19 cellular contexts compared by ENCODE assay signal in genomic region chr18:58576641-58577251, GRCh38. TPM values are rescaled to one million over a fixed set of nuclear protein-coding genes. Genes with fewer than 3 reads are reported as not detected.
A peak's percentile ranks its signal among the peaks of the same experiment; 100 is the strongest.
DNase-seq lines count a peak whose midpoint lies in the region; ATAC-seq and TF ChIP-seq lines count a peak whose summit lies in the region.
"Had no signal": no experiment of that assay in that cellular context is flagged by ENCODE, and none has a peak within 500 bp of the region (broad histone marks: within the 10 kb centered on the region; RNA-seq: fewer than 3 reads in every experiment).

No MANE protein-coding gene starts in this region.

- peaks cover 14% of the 10 kb centered on the region for H3K27me3 Mint-ChIP-seq in GM23338 (ENCODE audit: insufficient read depth, low read depth, poor library complexity)
- no peaks in the 10 kb centered on the region for H3K27me3 Mint-ChIP-seq in mesothelial cell of epicardium (ENCODE audit: low read depth)
- H3K27me3 Mint-ChIP-seq: activated CD4-positive, alpha-beta T cell treated with anti-CD3 and anti-CD28 coated beads for 36 hours; CD4-positive, alpha-beta memory T cell had no signal

- H3K36me3 Mint-ChIP-seq in GM23338 (ENCODE audit: low read depth) (peaks cover 10% of the 10 kb centered on the region; the same call in 2 of the 3 replicates), mesothelial cell of epicardium (no peaks in the 10 kb centered on the region)
- H3K36me3 Mint-ChIP-seq: CD4-positive, alpha-beta memory T cell had no signal

- H3K4me1 Mint-ChIP-seq in GM23338 (peaks cover 39% of the 10 kb centered on the region), mesothelial cell of epicardium (peaks cover 47% of the 10 kb centered on the region)

- no peaks in the 10 kb centered on the region for H4K20me1 ChIP-seq in GM23338 (replicated peaks; ENCODE audit: insufficient read depth)

- ATAC-seq in GM23338 (no peak), GM21515 (IDR thresholded peaks at IDR 0.05; ENCODE audit: unreplicated experiment) (no peak), GM21529 (IDR thresholded peaks at IDR 0.05; ENCODE audit: unreplicated experiment) (no peak)
- ATAC-seq: activated CD4-positive, alpha-beta T cell treated with anti-CD3 and anti-CD28 coated beads for 36 hours; lower lobe of right lung had no signal

- H3K36me3 ChIP-seq in GM23338 (ENCODE audit: insufficient read depth), result no peaks in the 10 kb centered on the region
- H3K36me3 ChIP-seq: ascending aorta, lower lobe of right lung, Peyer's patch had no signal

- H2AFZ ChIP-seq in GM23338, result 0 out of 2 replicates have a peak overlapping the region, but pooled peaks have one; percentile 7
- H2AFZ ChIP-seq: parathyroid adenoma had no signal

- peaks cover 4% of the 10 kb centered on the region; the same call in 1 of the 2 replicates for H3K4me1 ChIP-seq in GM23338 (ENCODE audit: insufficient read depth)
- H3K4me1 ChIP-seq: ascending aorta, lower lobe of right lung, parathyroid adenoma, Peyer's patch had no signal

- H3K4me3 ChIP-seq in AG09309 (ENCODE audit: control insufficient read depth, low read depth, low read length) (peak overlapping the region; percentile 53), GM23338 (no peak overlapping the region), choroid plexus epithelial cell (ENCODE audit: low read depth, low read length) (peak overlapping the region; percentile 40)
- H3K4me3 ChIP-seq: ascending aorta, lower lobe of right lung, Peyer's patch had no signal

- no peaks in the 10 kb centered on the region for H3K79me2 ChIP-seq in GM23338 (replicated peaks; ENCODE audit: insufficient read depth)
- H3K79me2 ChIP-seq: parathyroid adenoma had no signal

- H3K9me3 Mint-ChIP-seq in GM23338, result peaks cover 17% of the 10 kb centered on the region
- H3K9me3 Mint-ChIP-seq in mesothelial cell of epicardium, result peaks cover 4% of the 10 kb centered on the region
- H3K9me3 Mint-ChIP-seq: CD4-positive, alpha-beta memory T cell; T-helper 1 cell treated with Interleukin-12 subunit alpha and Interleukin-12 subunit beta and Interleukin-4 antibody, amounts not matched to agents 30 μg/mL and 1 μg/mL, for 36 hours had no signal

- H3K4me3 Mint-ChIP-seq in GM23338, result no peak overlapping the region
- no peak overlapping the region for H3K4me3 Mint-ChIP-seq in mesothelial cell of epicardium
- H3K4me3 Mint-ChIP-seq: activated CD4-positive, alpha-beta T cell treated with anti-CD3 and anti-CD28 coated beads for 36 hours; CD4-positive, alpha-beta memory T cell; T-helper 1 cell treated with Interleukin-12 subunit alpha and Interleukin-12 subunit beta and Interleukin-4 antibody, amounts not matched to agents 30 μg/mL and 1 μg/mL, for 36 hours had no signal

- no peak overlapping the region for H3K4me2 ChIP-seq in GM23338

- no peaks in the 10 kb centered on the region for H3K9me2 ChIP-seq in GM23338 (ENCODE audit: insufficient read depth)

- H3F3A ChIP-seq in GM23338 (replicated peaks; ENCODE audit: low read depth), result no peaks in the 10 kb centered on the region

- TF ChIP-seq CTCF in AG09309 (IDR thresholded peaks at IDR 0.05; ENCODE audit: control insufficient read depth, insufficient read depth, low read depth, low read length, missing control alignments) (no peak), GM23338 (conservative IDR thresholded peaks at IDR 0.05; ENCODE audit: low read depth in 2 of 2) (no peak), choroid plexus epithelial cell (conservative IDR thresholded peaks at IDR 0.05; ENCODE audit: low read depth, low read length) (no peak), mesothelial cell of epicardium (IDR thresholded peaks at IDR 0.05; ENCODE audit: unreplicated experiment) (no peak)

- no peak for DNase-seq in AG09309 (ENCODE audit: low read depth)
- no peak for DNase-seq in GM23338 (ENCODE audit: low spot score)
- DNase-seq in choroid plexus epithelial cell (ENCODE audit: low read depth), result peak; percentile 82
- no peak for DNase-seq in mesothelial cell of epicardium (ENCODE audit: low spot score in 2 of 2, unreplicated experiment in 2 of 2)
- no peak for DNase-seq in stimulated activated CD4-positive, alpha-beta T cell treated with anti-CD3 and anti-CD28 coated beads, Interleukin-2, amount 100 ng/mL, for 24 hours
- no peak for DNase-seq in COLO829 (ENCODE audit: low spot score)
- DNase-seq: activated CD4-positive, alpha-beta T cell treated with anti-CD3 and anti-CD28 coated beads for 36 hours; CD4-positive, alpha-beta memory T cell; effector memory CD4-positive, alpha-beta T cell; head of caudate nucleus; lower lobe of right lung; Peyer's patch; stimulated activated CD4-positive, alpha-beta T cell treated with anti-CD3 and anti-CD28 coated beads, Interleukin-4, amount 100 ng/mL, for 1 hour; stimulated activated naive CD4-positive, alpha-beta T cell treated with Interleukin-2 at 50 U/mL for 16 hours had no signal

- H3K27ac ChIP-seq in GM23338 (ENCODE audit: low read depth), result no peak overlapping the region
- H3K27ac ChIP-seq: ascending aorta, lower lobe of right lung, parathyroid adenoma, Peyer's patch had no signal

- H3K27ac Mint-ChIP-seq in GM23338, result 0 out of 2 replicates have a peak overlapping the region, but pooled peaks have one; percentile 3
- H3K27ac Mint-ChIP-seq in mesothelial cell of epicardium, result peak overlapping the region; percentile 66
- H3K27ac Mint-ChIP-seq: activated CD4-positive, alpha-beta T cell treated with anti-CD3 and anti-CD28 coated beads for 36 hours; T-helper 1 cell treated with Interleukin-12 subunit alpha and Interleukin-12 subunit beta and Interleukin-4 antibody, amounts not matched to agents 30 μg/mL and 1 μg/mL, for 36 hours had no signal

- H3K27me3 ChIP-seq in GM23338 (ENCODE audit: insufficient read depth), result no peaks in the 10 kb centered on the region
- H3K27me3 ChIP-seq: ascending aorta, Peyer's patch had no signal

TF ChIP-seq in GM23338, 12 proteins besides CTCF, POLR2A, EP300 and RAD21:
- TF ChIP-seq ZNF462 (CRISPR knock-in tag; IDR thresholded peaks at IDR 0.05) (no peak), JUNB (IDR thresholded peaks at IDR 0.05; ENCODE audit: unreplicated experiment) (no peak)

RNA-seq across cellular contexts. Expression of gene ALPK2, which starts 52.1 kb away (rescaled TPM):
- 0.03 and 1.4 TPM in 2 replicates for total RNA-seq in GM23338 (2014; rRNA removed; shearing (Covaris generic))
- polyA plus RNA-seq in GM23338 (2016; fragmentation: Nextera tagmentation; extraction: Ambion mirVana), result 0.14 and 0.23 TPM in 2 replicates
- 5.6 to 6.4 TPM (median 5.8 TPM) in 3 replicates for total RNA-seq in mesothelial cell of epicardium
- total RNA-seq: ascending aorta, lower lobe of right lung had no signal
